In the genomic region with DNA sequence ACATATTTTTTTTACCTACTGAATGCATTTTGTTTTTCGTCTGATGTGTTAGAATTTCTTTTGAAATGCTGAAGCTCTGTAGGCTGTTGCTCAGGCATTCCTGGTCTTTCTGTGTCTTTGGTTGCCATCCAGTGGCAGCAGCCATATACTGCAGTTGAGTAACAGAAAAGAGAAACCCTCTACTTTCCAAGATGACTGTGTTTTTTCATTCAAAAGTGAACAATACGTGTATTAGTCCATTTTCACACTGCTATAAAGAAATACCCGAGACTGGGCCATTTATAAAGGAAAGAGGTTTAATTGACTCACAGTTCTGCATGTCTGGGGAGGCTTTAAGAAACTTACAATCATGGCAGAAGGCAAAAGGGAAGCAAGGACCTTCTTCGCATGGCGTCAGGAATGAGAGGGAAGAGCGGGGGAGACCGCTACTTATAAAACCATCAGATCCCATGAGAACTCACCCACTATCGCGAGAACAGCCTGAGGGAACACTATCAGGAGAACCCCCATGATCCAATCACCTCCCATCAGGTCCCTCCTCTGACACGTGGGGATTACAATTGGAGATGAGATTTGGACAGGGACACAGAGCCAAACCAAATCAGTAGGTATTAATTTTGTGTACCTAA, we compare ENCODE assay signal across 8 cellular contexts. TPM values are rescaled to one million over a fixed set of nuclear protein-coding genes. Genes with fewer than 3 reads are reported as not detected.
DNase-seq lines count a peak whose midpoint lies in the region; ATAC-seq and TF ChIP-seq lines count a peak whose summit lies in the region.

No MANE protein-coding gene starts in this region.

- no peak overlapping the region for H2AFZ ChIP-seq in GM23338

- no peaks in the 10 kb centered on the region for H3K9me3 ChIP-seq in body of pancreas
- no peaks in the 10 kb centered on the region for H3K9me3 ChIP-seq in iPS DF 6.9 (ENCODE audit: control insufficient read depth, insufficient read depth, low read length)
- no peaks in the 10 kb centered on the region for H3K9me3 ChIP-seq in skeletal muscle tissue (ENCODE audit: control insufficient read depth in 3 of 3, low read length in 3 of 3)

- peak; percentile 88 to 91 for TF ChIP-seq CTCF in GM23338 (conservative IDR thresholded peaks at IDR 0.05; ENCODE audit: low read depth in 2 of 2)
- peak; percentile 63 to 91 (median 83) for TF ChIP-seq CTCF in body of pancreas (IDR thresholded peaks at IDR 0.05)

- 12 to 28% methylated on average over 10 of the region's 10 CpGs for WGBS in body of pancreas, 2 donors
- WGBS in iPS DF 6.9 (ENCODE audit: insufficient coverage, insufficient read length): no CpG with 5 or more reads among the region's 10 CpGs

- peak; percentile 7 for DNase-seq in DMS153 treated with DMSO at 0.1 percent for 48 hours (lab: John Stamatoyannopoulos, UW; ENCODE audit: unreplicated experiment)
- peak; percentile 82 for DNase-seq in GM23338 (ENCODE audit: low spot score)
- DNase-seq in NCI-H1417 treated with DMSO at 0.1 percent for 48 hours (lab: John Stamatoyannopoulos, UW): peak; percentile 67
- peak in 4 of 5 experiments; percentile 33 to 76 (median 42) for DNase-seq in T-helper 2 cell
- peak; percentile 65 to 79 (median 73) for DNase-seq in body of pancreas
- peak; percentile 33 for DNase-seq in iPS DF 6.9 (ENCODE audit: low read depth, low spot score)

- H3K4me1 ChIP-seq in GM23338 (ENCODE audit: insufficient read depth): 0 out of 2 replicates have a peak, but pooled peaks cover 4% of the 10 kb centered on the region
- peaks cover 7% of the 10 kb centered on the region for H3K4me1 ChIP-seq in body of pancreas
- no peaks in the 10 kb centered on the region for H3K4me1 ChIP-seq in iPS DF 6.9 (ENCODE audit: control insufficient read depth, insufficient read depth, low read length)
- H3K4me1 ChIP-seq in skeletal muscle tissue (ENCODE audit: control insufficient read depth in 3 of 3, insufficient read depth in 3 of 3, low read length in 3 of 3): peaks cover 4 to 7% (median 6%) of the 10 kb centered on the region in 3 donors

- peak overlapping the region; percentile 65 for H3K4me3 Mint-ChIP-seq in GM23338

- peak in 2 of 3 donors; percentile 56 to 59 for TF ChIP-seq POLR2A in body of pancreas (IDR thresholded peaks at IDR 0.05)

- H3K9me3 Mint-ChIP-seq in GM23338: no peaks in the 10 kb centered on the region; the same call in 2 of the 3 replicates

- H3K36me3 ChIP-seq in GM23338 (ENCODE audit: insufficient read depth): no peaks in the 10 kb centered on the region
- no peaks in the 10 kb centered on the region for H3K36me3 ChIP-seq in body of pancreas (replicated peaks in 1 of 2; ENCODE audit: insufficient read depth in 1 of 2, low read depth in 2 of 2)
- H3K36me3 ChIP-seq in iPS DF 6.9 (ENCODE audit: control insufficient read depth, insufficient read depth, low read length): no peaks in the 10 kb centered on the region
- H3K36me3 ChIP-seq in skeletal muscle tissue (ENCODE audit: control insufficient read depth in 3 of 3, insufficient read depth in 3 of 3, low read length in 3 of 3): no peaks in the 10 kb centered on the region

- peak overlapping the region in 2 of 3 donors; percentile 47 to 60 for H3K9ac ChIP-seq in skeletal muscle tissue (ENCODE audit: low read depth in 1 of 3, low read length in 3 of 3)

- peak overlapping the region; percentile 91 for H3K27ac Mint-ChIP-seq in GM23338

- H3K27me3 ChIP-seq in GM23338 (ENCODE audit: insufficient read depth): peaks cover 26% of the 10 kb centered on the region
- no peaks in the 10 kb centered on the region for H3K27me3 ChIP-seq in body of pancreas
- H3K27me3 ChIP-seq in iPS DF 6.9 (ENCODE audit: control insufficient read depth, insufficient read depth, low read length): peaks cover 5% of the 10 kb centered on the region; the same call in 1 of the 2 replicates
- H3K27me3 ChIP-seq in skeletal muscle tissue (ENCODE audit: control insufficient read depth in 3 of 3, insufficient read depth in 3 of 3, low read length in 3 of 3): peaks cover 0 to 6% (median 6%) of the 10 kb centered on the region in 3 donors

- ATAC-seq in GM23338 (peak; percentile 30), body of pancreas (peak; percentile 69), GM19035 (IDR thresholded peaks at IDR 0.05; ENCODE audit: unreplicated experiment) (no peak)

- no peaks in the 10 kb centered on the region for H3K79me2 ChIP-seq in GM23338 (replicated peaks; ENCODE audit: insufficient read depth)

- H3K27ac ChIP-seq in GM23338 (ENCODE audit: low read depth) (no peak overlapping the region), body of pancreas (no peak overlapping the region), iPS DF 6.9 (ENCODE audit: low read length) (no peak overlapping the region), skeletal muscle tissue (ENCODE audit: low read depth, low read length) (no peak overlapping the region)

- peaks cover 17% of the 10 kb centered on the region for H3K27me3 Mint-ChIP-seq in GM23338 (ENCODE audit: insufficient read depth, low read depth, poor library complexity)

- H3F3A ChIP-seq in GM23338 (replicated peaks; ENCODE audit: low read depth): no peaks in the 10 kb centered on the region

- H3K4me3 ChIP-seq in GM23338: 0 out of 2 replicates have a peak overlapping the region, but pooled peaks have one; percentile 11
- no peak overlapping the region for H3K4me3 ChIP-seq in body of pancreas
- H3K4me3 ChIP-seq in iPS DF 6.9 (ENCODE audit: low read length): no peak overlapping the region
- H3K4me3 ChIP-seq in skeletal muscle tissue (ENCODE audit: low read length in 3 of 3): peak overlapping the region; percentile 41 to 51 (median 49)

- H3K4me1 Mint-ChIP-seq in GM23338: peaks cover 18% of the 10 kb centered on the region

- peak overlapping the region; percentile 30; the same call in 1 of the 2 replicates for H3K4me2 ChIP-seq in GM23338

- H3K36me3 Mint-ChIP-seq in GM23338 (ENCODE audit: low read depth): no peaks in the 10 kb centered on the region

- H3K9me2 ChIP-seq in GM23338 (ENCODE audit: insufficient read depth): no peaks in the 10 kb centered on the region

- H4K20me1 ChIP-seq in GM23338 (replicated peaks; ENCODE audit: insufficient read depth): no peaks in the 10 kb centered on the region

- intact Hi-C loops in body of pancreas (cut with DNase I): no loop called here

TF ChIP-seq in GM23338, 12 proteins besides CTCF, POLR2A, EP300 and RAD21 (continues in another document):
- TF ChIP-seq ZNF331 (CRISPR knock-in tag; IDR thresholded peaks at IDR 0.05; ENCODE audit: low read depth) (no peak), EZH2phosphoT487 (IDR thresholded peaks at IDR 0.05; ENCODE audit: unreplicated experiment) (no peak), POLR2AphosphoS5 (IDR thresholded peaks at IDR 0.05; ENCODE audit: low read depth) (peak; percentile 54; the same call in 1 of the 2 replicates), EZH2 (IDR thresholded peaks at IDR 0.05; ENCODE audit: low read depth, unreplicated experiment) (no peak), CREB1 (CRISPR knock-in tag; IDR thresholded peaks at IDR 0.05; ENCODE audit: low read depth) (no peak; the same call in 1 of the 2 replicates), JUNB (IDR thresholded peaks at IDR 0.05; ENCODE audit: unreplicated experiment) (no peak), NANOG (IDR thresholded peaks at IDR 0.05; ENCODE audit: borderline replicate concordance) (no peak), STAT1 (IDR thresholded peaks at IDR 0.05; ENCODE audit: unreplicated experiment) (no peak), ZNF114 (CRISPR knock-in tag; IDR thresholded peaks at IDR 0.05) (peak; percentile 92)
- TF ChIP-seq, protein P1, sequence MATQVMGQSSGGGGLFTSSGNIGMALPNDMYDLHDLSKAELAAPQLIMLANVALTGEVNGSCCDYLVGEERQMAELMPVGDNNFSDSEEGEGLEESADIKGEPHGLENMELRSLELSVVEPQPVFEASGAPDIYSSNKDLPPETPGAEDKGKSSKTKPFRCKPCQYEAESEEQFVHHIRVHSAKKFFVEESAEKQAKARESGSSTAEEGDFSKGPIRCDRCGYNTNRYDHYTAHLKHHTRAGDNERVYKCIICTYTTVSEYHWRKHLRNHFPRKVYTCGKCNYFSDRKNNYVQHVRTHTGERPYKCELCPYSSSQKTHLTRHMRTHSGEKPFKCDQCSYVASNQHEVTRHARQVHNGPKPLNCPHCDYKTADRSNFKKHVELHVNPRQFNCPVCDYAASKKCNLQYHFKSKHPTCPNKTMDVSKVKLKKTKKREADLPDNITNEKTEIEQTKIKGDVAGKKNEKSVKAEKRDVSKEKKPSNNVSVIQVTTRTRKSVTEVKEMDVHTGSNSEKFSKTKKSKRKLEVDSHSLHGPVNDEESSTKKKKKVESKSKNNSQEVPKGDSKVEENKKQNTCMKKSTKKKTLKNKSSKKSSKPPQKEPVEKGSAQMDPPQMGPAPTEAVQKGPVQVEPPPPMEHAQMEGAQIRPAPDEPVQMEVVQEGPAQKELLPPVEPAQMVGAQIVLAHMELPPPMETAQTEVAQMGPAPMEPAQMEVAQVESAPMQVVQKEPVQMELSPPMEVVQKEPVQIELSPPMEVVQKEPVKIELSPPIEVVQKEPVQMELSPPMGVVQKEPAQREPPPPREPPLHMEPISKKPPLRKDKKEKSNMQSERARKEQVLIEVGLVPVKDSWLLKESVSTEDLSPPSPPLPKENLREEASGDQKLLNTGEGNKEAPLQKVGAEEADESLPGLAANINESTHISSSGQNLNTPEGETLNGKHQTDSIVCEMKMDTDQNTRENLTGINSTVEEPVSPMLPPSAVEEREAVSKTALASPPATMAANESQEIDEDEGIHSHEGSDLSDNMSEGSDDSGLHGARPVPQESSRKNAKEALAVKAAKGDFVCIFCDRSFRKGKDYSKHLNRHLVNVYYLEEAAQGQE (IDR thresholded peaks at IDR 0.05; ENCODE audit: unreplicated experiment): no peak
- TF ChIP-seq, protein P2, sequence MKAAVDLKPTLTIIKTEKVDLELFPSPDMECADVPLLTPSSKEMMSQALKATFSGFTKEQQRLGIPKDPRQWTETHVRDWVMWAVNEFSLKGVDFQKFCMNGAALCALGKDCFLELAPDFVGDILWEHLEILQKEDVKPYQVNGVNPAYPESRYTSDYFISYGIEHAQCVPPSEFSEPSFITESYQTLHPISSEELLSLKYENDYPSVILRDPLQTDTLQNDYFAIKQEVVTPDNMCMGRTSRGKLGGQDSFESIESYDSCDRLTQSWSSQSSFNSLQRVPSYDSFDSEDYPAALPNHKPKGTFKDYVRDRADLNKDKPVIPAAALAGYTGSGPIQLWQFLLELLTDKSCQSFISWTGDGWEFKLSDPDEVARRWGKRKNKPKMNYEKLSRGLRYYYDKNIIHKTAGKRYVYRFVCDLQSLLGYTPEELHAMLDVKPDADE (IDR thresholded peaks at IDR 0.05): no peak

RNA-seq across cellular contexts. Expression of a gene that starts 4.7 kb away (rescaled TPM):
- 30.0 and 50.2 TPM in 2 replicates for total RNA-seq in GM23338 (2014; rRNA removed; shearing (Covaris generic))
- polyA plus RNA-seq in GM23338 (2016; fragmentation: Nextera tagmentation; extraction: Ambion mirVana): 38.7 and 44.9 TPM in 2 replicates
- total RNA-seq in body of pancreas: 100 to 1,000 TPM; 214 to 709 TPM
- 8.4 TPM for total RNA-seq in skeletal muscle tissue

Comparison
In these comparisons a context has a peak if more than half of its experiments do, and no peak if none do; other contexts are left out.
1. DNase-seq: peak in every context shown above with its lines; median percentile 82 in GM23338; 73 in body of pancreas; 67 in NCI-H1417 treated with DMSO at 0.1 percent for 48 hours; 42 in T-helper 2 cell; 33 in iPS DF 6.9; 7 in DMS153 treated with DMSO at 0.1 percent for 48 hours.
2. H3K4me3 ChIP-seq: peak in GM23338 (single experiment) and skeletal muscle tissue (3 of 3); none in body of pancreas (0 of 2) and iPS DF 6.9 (single experiment).